Comparison of ENCODE assay signal across 8 cellular contexts in the genomic region with DNA sequence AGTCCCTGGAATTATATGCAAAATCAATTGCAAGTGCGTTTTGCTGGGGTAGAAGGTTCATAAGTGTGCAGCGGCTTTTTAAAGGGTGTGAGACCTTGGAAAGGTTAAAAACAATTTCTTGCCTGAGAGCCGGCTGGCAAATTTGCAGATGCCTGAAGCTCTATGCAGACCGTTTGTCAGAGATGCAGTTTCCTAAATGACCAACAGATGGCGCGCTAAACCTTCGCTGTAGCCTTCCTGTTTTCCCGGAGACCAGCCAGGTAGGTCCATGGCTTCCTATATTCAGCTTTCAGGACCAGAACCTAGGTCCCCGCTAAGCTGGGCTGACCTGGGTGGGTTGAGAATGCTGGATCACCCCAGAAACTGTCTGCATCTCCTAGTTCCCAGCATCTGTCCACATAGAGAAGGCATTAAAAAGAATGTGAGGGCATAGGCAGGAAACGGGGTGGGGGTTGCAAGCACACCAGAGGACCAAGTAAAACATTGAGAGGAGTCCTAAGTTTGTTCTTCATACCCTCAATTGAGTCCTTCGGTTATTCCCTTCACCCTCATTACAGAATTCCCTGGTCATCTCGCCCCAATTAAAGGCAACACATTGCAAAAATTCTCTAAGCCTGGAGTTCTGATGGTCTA. TPM values are rescaled to one million over a fixed set of nuclear protein-coding genes. Genes with fewer than 3 reads are reported as not detected.
DNase-seq lines count a peak whose midpoint lies in the region; ATAC-seq and TF ChIP-seq lines count a peak whose summit lies in the region.

No MANE protein-coding gene starts in this region.

- TF ChIP-seq CTCF in GM06990 (IDR thresholded peaks at IDR 0.05; ENCODE audit: insufficient read depth, low read length, poor library complexity, severe bottlenecking) (peak; percentile 84), LNCAP (IDR thresholded peaks at IDR 0.05) (peak; percentile 86), Panc1 (IDR thresholded peaks at IDR 0.05) (peak; percentile 95)

- in situ Hi-C loops in Panc1 (cut with HindIII; ENCODE audit: low pct_unique_long_range_greater_than_20kb, low sequenced_read_pairs) = no loop called here

- ATAC-seq in Panc1 (peak; percentile 83), left cardiac atrium (peak in 1 of 2 donors; percentile 63), HG03025 (IDR thresholded peaks at IDR 0.05; ENCODE audit: low FRiP score, unreplicated experiment) (no peak), GM19397 (IDR thresholded peaks at IDR 0.05; ENCODE audit: unreplicated experiment) (no peak)

- no TSS peak for BruUV-seq in Panc1 (replicated peaks; lab: Mats Ljungman, UMichigan)

- H3K9me3 ChIP-seq in Panc1 (ENCODE audit: control insufficient read depth, insufficient read depth, low read depth, low read length) = no peaks in the 10 kb centered on the region

- H3K4me1 ChIP-seq in Panc1 (ENCODE audit: control insufficient read depth, insufficient read depth, low read length) = no peaks in the 10 kb centered on the region

- no peak overlapping the region for H3K27ac ChIP-seq in Panc1 (ENCODE audit: low read length)

- no peaks in the 10 kb centered on the region; the same call in 1 of the 2 replicates for H3K27me3 ChIP-seq in GM06990 (replicated peaks; ENCODE audit: control insufficient read depth, insufficient read depth, low read length)
- H3K27me3 ChIP-seq in Panc1 (ENCODE audit: control insufficient read depth, insufficient read depth, low read length) = peaks cover 6% of the 10 kb centered on the region; the same call in 1 of the 2 replicates

- DNase-seq in GM06990 (ENCODE audit: extremely low read depth, insufficient read length) (no peak), Panc1 (ENCODE audit: low read depth, low spot score) (peak; percentile 71), amniotic epithelial cell (ENCODE audit: low read depth) (peak; percentile 43), left cardiac atrium (peak; percentile 64), putamen (ENCODE audit: low spot score) (peak; percentile 79)

- no peaks in the 10 kb centered on the region for H3K36me3 ChIP-seq in GM06990 (ENCODE audit: control insufficient read depth, insufficient read depth, low read length)
- no peaks in the 10 kb centered on the region for H3K36me3 ChIP-seq in Panc1 (ENCODE audit: control insufficient read depth, insufficient read depth, low read length)

- POLR2A ChIA-PET in Panc1 (lab: Charles Lee) = no interaction called here

- H3K4me3 ChIP-seq in GM06990 (replicated peaks; ENCODE audit: low read depth, low read length) = no peak overlapping the region
- no peak overlapping the region for H3K4me3 ChIP-seq in Panc1 (ENCODE audit: low read depth in 2 of 2, low read length in 2 of 2)

- CTCF ChIA-PET in Panc1 (lab: Charles Lee) = interaction anchor here (1.0 to 3.2 kb wide), 6 partner anchors 221 to 490 kb away, joined by 3 to 29 read pairs (median 10); no protein-coding TSS in a partner anchor

- intact Hi-C loops in Panc1 (cut with micrococcal nuclease; ENCODE audit: unreplicated experiment) (loop anchor here (1.0 to 5.0 kb wide), 5 partner anchors 130 to 485 kb away; no protein-coding TSS in a partner anchor), left cardiac atrium (cut with DNase I) (loop anchor here (1.0 to 5.0 kb wide), 4 partner anchors 220 to 470 kb away; no protein-coding TSS in a partner anchor)

RNA-seq across cellular contexts. Expression of a gene that starts 5.7 kb away (rescaled TPM):
- 0.03 TPM for total RNA-seq in Panc1 (2021; ENCODE audit: unreplicated experiment)
- polyA plus RNA-seq in Panc1 (2012; ENCODE audit: insufficient read length) = not detected
- under 1 TPM; 0.06 to 0.89 TPM for total RNA-seq in left cardiac atrium
